ENCODE assay signal across 11 cellular contexts in the genomic region with DNA sequence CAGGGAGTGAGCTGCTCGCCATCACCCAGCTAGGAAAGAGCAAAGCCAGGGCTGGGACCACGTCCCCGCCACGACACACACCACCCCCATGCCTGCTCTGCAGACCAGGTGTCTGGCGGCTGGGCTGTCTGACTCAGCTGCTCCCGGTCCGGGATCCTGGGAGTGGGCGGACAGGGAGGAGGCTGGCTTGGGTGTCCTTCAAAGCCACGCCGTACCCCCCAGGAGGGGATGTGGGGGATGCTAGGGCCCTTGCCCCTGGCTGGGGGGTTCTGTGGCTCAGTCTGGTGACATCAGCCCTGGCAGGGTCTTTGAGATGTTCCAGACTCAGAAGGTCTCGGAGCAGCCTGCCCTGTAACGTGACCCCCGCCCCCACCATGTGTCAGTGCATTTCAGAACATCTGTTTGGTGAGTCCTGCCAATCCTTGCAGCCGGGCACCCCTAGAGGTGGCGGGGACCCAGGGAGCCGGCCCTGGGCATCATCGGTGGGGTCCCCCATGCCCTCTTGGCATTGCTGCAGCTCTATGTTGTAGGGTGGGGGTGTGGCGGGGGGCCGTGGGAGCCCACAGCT.
DNase-seq lines count a peak whose midpoint lies in the region; ATAC-seq and TF ChIP-seq lines count a peak whose summit lies in the region.
"Had no signal": no experiment of that assay in that cellular context is flagged by ENCODE, and none has a peak within 500 bp of the region (broad histone marks: within the 10 kb centered on the region; RNA-seq: fewer than 3 reads in every experiment).

No MANE protein-coding gene starts in this region.

- H3K4me3 ChIP-seq in heart right ventricle (no peak overlapping the region), psoas muscle (no peak overlapping the region)
- H3K4me3 ChIP-seq: BLaER1 treated with 17β-estradiol and CSF1 and Interleukin-3, amounts not matched to agents 10 nM and 100 nM; dorsolateral prefrontal cortex had no signal

- H3K4me1 ChIP-seq in heart right ventricle: peaks cover 0 to 41% (median 19%) of the 10 kb centered on the region in 9 donors
- H3K4me1 ChIP-seq in psoas muscle: no peaks in the 10 kb centered on the region

- DNase-seq in ELF-1 (ENCODE audit: low read depth, low spot score) (peak; percentile 59), SW480 (ENCODE audit: low spot score) (peak; percentile 19), heart right ventricle (peak; percentile 51 to 52), psoas muscle (peak; percentile 81 to 88), NCI-H526 (lab: John Stamatoyannopoulos, UW) (no peak), NCI-H146 treated with DMSO at 0.1 percent for 48 hours (lab: John Stamatoyannopoulos, UW; ENCODE audit: unreplicated experiment) (no peak), retina (no peak)
- DNase-seq in central memory CD4-positive, alpha-beta T cell: no peak
- DNase-seq: NCI-H1436 treated with DMSO at 0.1 percent for 48 hours had no signal

- H3K9me3 ChIP-seq in heart right ventricle (no peaks in the 10 kb centered on the region), psoas muscle (no peaks in the 10 kb centered on the region)
- H3K9me3 ChIP-seq: BLaER1 treated with 17β-estradiol and CSF1 and Interleukin-3, amounts not matched to agents 10 nM and 100 nM had no signal

- peak; percentile 26 to 73 (median 52) for ATAC-seq in heart right ventricle
- peak; percentile 43 to 70 (median 57) for ATAC-seq in psoas muscle

- TF ChIP-seq CTCF in heart right ventricle (IDR thresholded peaks at IDR 0.05) (no peak), psoas muscle (IDR thresholded peaks at IDR 0.05) (no peak)

- intact Hi-C loops in heart right ventricle (cut with DNase I): loop anchor here in 2 of 10 donors (10.0 kb wide), 1 partner anchor 63 kb away; the partner anchor contains the start of gene HMCN2 (in 2 of the 2)
- intact Hi-C loops in psoas muscle (cut with DNase I): no loop called here

- H3K27me3 ChIP-seq in heart right ventricle (peaks cover 6 to 47% (median 32%) of the 10 kb centered on the region in 7 donors), psoas muscle (ENCODE audit: insufficient read depth in 3 of 3, low read length in 2 of 3) (peaks cover 0 to 74% (median 29%) of the 10 kb centered on the region in 3 donors)
- H3K27me3 ChIP-seq: BLaER1 treated with 17β-estradiol and CSF1 and Interleukin-3, amounts not matched to agents 10 nM and 100 nM had no signal

- peaks cover 0 to 10% (median 0%) of the 10 kb centered on the region in 9 donors for H3K36me3 ChIP-seq in heart right ventricle
- H3K36me3 ChIP-seq in psoas muscle (ENCODE audit: insufficient read depth in 1 of 2, low read depth in 1 of 2): no peaks in the 10 kb centered on the region
- H3K36me3 ChIP-seq: BLaER1 treated with 17β-estradiol and CSF1 and Interleukin-3, amounts not matched to agents 10 nM and 100 nM had no signal

- WGBS in heart right ventricle, 2 donors: 37 to 43% methylated on average over 17 to 19 of the region's 19 CpGs
- WGBS in psoas muscle, 3 donors: 15 to 29% (median 20%) methylated on average over 19 of the region's 19 CpGs

- H3K27ac ChIP-seq in heart right ventricle: peak overlapping the region in 7 of 10 donors; percentile 35 to 75 (median 47)
- H3K27ac ChIP-seq in psoas muscle: peak overlapping the region; percentile 50
- H3K27ac ChIP-seq: BLaER1 treated with 17β-estradiol and CSF1 and Interleukin-3, amounts not matched to agents 10 nM and 100 nM; dorsolateral prefrontal cortex had no signal

Comparison
In these comparisons a context has a peak if more than half of its experiments do, and no peak if none do; other contexts are left out.
1. DNase-seq: peak in ELF-1 (single experiment), SW480 (single experiment), heart right ventricle (2 of 2) and psoas muscle (2 of 2); none in NCI-H526 (0 of 2), NCI-H146 treated with DMSO at 0.1 percent for 48 hours (single experiment), central memory CD4-positive, alpha-beta T cell (single experiment) and retina (single experiment).